ENCODE assay signal across 22 cellular contexts in the genomic region with DNA sequence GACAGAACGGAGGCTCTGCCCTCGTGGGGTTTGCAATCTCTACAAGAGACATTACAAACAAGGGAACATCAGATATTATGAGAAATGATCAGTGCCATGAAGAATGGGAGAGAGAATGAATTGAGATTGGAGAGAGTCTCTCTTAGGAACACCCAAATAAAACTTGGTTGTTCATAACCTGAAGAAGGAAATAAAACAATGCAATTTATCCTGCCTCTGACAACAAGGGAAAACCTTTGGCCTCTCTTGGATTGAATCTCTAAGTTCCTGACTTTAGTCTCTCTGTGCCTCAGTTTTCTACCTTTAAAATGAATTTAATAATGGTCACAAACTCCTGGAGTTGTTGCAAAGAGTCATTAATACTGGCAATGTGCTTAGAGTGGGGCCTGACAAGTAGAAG. TPM values are rescaled to one million over a fixed set of nuclear protein-coding genes. Genes with fewer than 3 reads are reported as not detected.
DNase-seq lines count a peak whose midpoint lies in the region; ATAC-seq and TF ChIP-seq lines count a peak whose summit lies in the region.
"Had no signal": no experiment of that assay in that cellular context is flagged by ENCODE, and none has a peak within 500 bp of the region (broad histone marks: within the 10 kb centered on the region; RNA-seq: fewer than 3 reads in every experiment).

No MANE protein-coding gene starts in this region.

- no peaks in the 10 kb centered on the region for H3K9me2 ChIP-seq in DOHH2 (replicated peaks; ENCODE audit: control insufficient read depth, low read length)

- intact Hi-C loops in mucosa of descending colon (cut with DNase I, micrococcal nuclease) = no loop called here
- intact Hi-C loops in activated T-helper 2 cell treated with anti-CD3 and anti-CD28 coated beads, Interferon-gamma antibody, Interleukin-2, Interleukin-4, amounts not matched to agents 10 μg/mL and 5 μg/mL and 100 μg/mL, durations not matched to agents 14 hours and 24 hours and 36 hours (cut with micrococcal nuclease) = no loop called here
- intact Hi-C loops in left ventricle myocardium inferior (cut with micrococcal nuclease) = no loop called here

- DNase-seq in Peyer's patch (no peak), mucosa of descending colon (no peak), activated gamma-delta T cell treated with Interleukin-2 at 50 U/mL for 16 hours (no peak), left ventricle myocardium inferior (no peak), CD1c-positive myeloid dendritic cell (ENCODE audit: extremely low spot score) (no peak)
- DNase-seq in stimulated activated naive B cell treated with anti-CD40 and anti-IgM and Interleukin-4, amounts not matched to agents 10 μg/mL and 1 μg/mL and 100 μg/mL, for 72 hours = no peak
- no peak for DNase-seq in activated T-helper 2 cell treated with anti-CD3 and anti-CD28 coated beads, Interferon-gamma antibody, Interleukin-2, Interleukin-4, amounts not matched to agents 10 μg/mL and 5 μg/mL and 100 μg/mL, durations not matched to agents 14 hours and 24 hours and 36 hours (ENCODE audit: low spot score)
- DNase-seq: AML-193, DMS79 treated with DMSO at 0.1 percent for 48 hours, MM.1S, NCI-H1092 treated with DMSO at 0.1 percent for 48 hours, NCI-H1436 treated with DMSO at 0.1 percent for 48 hours, NCI-H2029, NCI-H226, NCI-H510A treated with DMSO at 0.1 percent for 48 hours, NCI-H774, RPMI8226, SHP77 had no signal

- H3K36me3 ChIP-seq in DOHH2 (ENCODE audit: control insufficient read depth, low read length) (peaks cover 43% of the 10 kb centered on the region), Peyer's patch (no peaks in the 10 kb centered on the region), mucosa of descending colon (ENCODE audit: low read depth) (no peaks in the 10 kb centered on the region), left ventricle myocardium inferior (no peaks in the 10 kb centered on the region)

- H3K9me3 ChIP-seq in DOHH2 (ENCODE audit: control insufficient read depth, insufficient read depth, low read length) (no peaks in the 10 kb centered on the region), Peyer's patch (no peaks in the 10 kb centered on the region), mucosa of descending colon (no peaks in the 10 kb centered on the region), left ventricle myocardium inferior (replicated peaks) (no peaks in the 10 kb centered on the region)

- H3K36me3 Mint-ChIP-seq in stimulated activated naive B cell treated with anti-CD40 and anti-IgM and Interleukin-4, amounts not matched to agents 10 μg/mL and 1 μg/mL and 100 μg/mL, for 72 hours = peaks cover 16 to 27% of the 10 kb centered on the region in 2 donors
- no peaks in the 10 kb centered on the region for H3K36me3 Mint-ChIP-seq in activated T-helper 2 cell treated with anti-CD3 and anti-CD28 coated beads, Interferon-gamma antibody, Interleukin-2, Interleukin-4, amounts not matched to agents 10 μg/mL and 5 μg/mL and 100 μg/mL, durations not matched to agents 14 hours and 24 hours and 36 hours (ENCODE audit: low read depth)
- H3K36me3 Mint-ChIP-seq: CD14-positive monocyte had no signal

- H3K4me1 ChIP-seq in DOHH2 (ENCODE audit: control insufficient read depth, low read length) (peaks cover 97% of the 10 kb centered on the region), Peyer's patch (peaks cover 0 to 16% (median 5%) of the 10 kb centered on the region in 4 donors), mucosa of descending colon (ENCODE audit: low read depth) (peaks cover 26% of the 10 kb centered on the region), left ventricle myocardium inferior (peaks cover 77% of the 10 kb centered on the region)

- peaks cover 36% of the 10 kb centered on the region for H3F3A ChIP-seq in DOHH2 (ENCODE audit: control insufficient read depth, insufficient read depth)

- no peak for TF ChIP-seq CTCF in DOHH2 (IDR thresholded peaks at IDR 0.05; ENCODE audit: low read depth, low read length, poor library complexity, severe bottlenecking)
- TF ChIP-seq CTCF in Peyer's patch (IDR thresholded peaks at IDR 0.05) = no peak
- no peak for TF ChIP-seq CTCF in mucosa of descending colon (IDR thresholded peaks at IDR 0.05)
- no peak for TF ChIP-seq CTCF in left ventricle myocardium inferior (IDR thresholded peaks at IDR 0.05; ENCODE audit: borderline replicate concordance)

- H3K4me3 ChIP-seq in DOHH2 (ENCODE audit: low read length) = peak overlapping the region; percentile 54
- no peak overlapping the region for H3K4me3 ChIP-seq in Peyer's patch
- H3K4me3 ChIP-seq in mucosa of descending colon = no peak overlapping the region
- H3K4me3 ChIP-seq in left ventricle myocardium inferior = no peak overlapping the region
- H3K4me3 ChIP-seq: GM12878 had no signal

- H3K27me3 Mint-ChIP-seq in stimulated activated naive B cell treated with anti-CD40 and anti-IgM and Interleukin-4, amounts not matched to agents 10 μg/mL and 1 μg/mL and 100 μg/mL, for 72 hours = no peaks in the 10 kb centered on the region
- peaks cover 40% of the 10 kb centered on the region for H3K27me3 Mint-ChIP-seq in activated T-helper 2 cell treated with anti-CD3 and anti-CD28 coated beads, Interferon-gamma antibody, Interleukin-2, Interleukin-4, amounts not matched to agents 10 μg/mL and 5 μg/mL and 100 μg/mL, durations not matched to agents 14 hours and 24 hours and 36 hours (ENCODE audit: low read depth)

- no peaks in the 10 kb centered on the region for H3K27me3 ChIP-seq in DOHH2 (ENCODE audit: control insufficient read depth, low read length)
- H3K27me3 ChIP-seq in Peyer's patch = no peaks in the 10 kb centered on the region
- H3K27me3 ChIP-seq in left ventricle myocardium inferior (ENCODE audit: low read depth) = no peaks in the 10 kb centered on the region

- H3K9me3 Mint-ChIP-seq in stimulated activated naive B cell treated with anti-CD40 and anti-IgM and Interleukin-4, amounts not matched to agents 10 μg/mL and 1 μg/mL and 100 μg/mL, for 72 hours = peaks cover 2 to 5% of the 10 kb centered on the region in 2 donors
- H3K9me3 Mint-ChIP-seq in activated T-helper 2 cell treated with anti-CD3 and anti-CD28 coated beads, Interferon-gamma antibody, Interleukin-2, Interleukin-4, amounts not matched to agents 10 μg/mL and 5 μg/mL and 100 μg/mL, durations not matched to agents 14 hours and 24 hours and 36 hours = no peaks in the 10 kb centered on the region

- no peak overlapping the region for H3K4me3 Mint-ChIP-seq in stimulated activated naive B cell treated with anti-CD40 and anti-IgM and Interleukin-4, amounts not matched to agents 10 μg/mL and 1 μg/mL and 100 μg/mL, for 72 hours
- no peak overlapping the region for H3K4me3 Mint-ChIP-seq in activated T-helper 2 cell treated with anti-CD3 and anti-CD28 coated beads, Interferon-gamma antibody, Interleukin-2, Interleukin-4, amounts not matched to agents 10 μg/mL and 5 μg/mL and 100 μg/mL, durations not matched to agents 14 hours and 24 hours and 36 hours (ENCODE audit: low read depth)
- H3K4me3 Mint-ChIP-seq: CD14-positive monocyte had no signal

- peak overlapping the region; percentile 98 for H3K27ac ChIP-seq in DOHH2 (ENCODE audit: low read depth, low read length)
- H3K27ac ChIP-seq in Peyer's patch = peak overlapping the region in 3 of 4 donors; percentile 5 to 56 (median 14)
- H3K27ac ChIP-seq in left ventricle myocardium inferior (replicated peaks) = no peak overlapping the region

- peaks cover 57 to 86% of the 10 kb centered on the region in 2 donors for H3K4me1 Mint-ChIP-seq in stimulated activated naive B cell treated with anti-CD40 and anti-IgM and Interleukin-4, amounts not matched to agents 10 μg/mL and 1 μg/mL and 100 μg/mL, for 72 hours
- H3K4me1 Mint-ChIP-seq in activated T-helper 2 cell treated with anti-CD3 and anti-CD28 coated beads, Interferon-gamma antibody, Interleukin-2, Interleukin-4, amounts not matched to agents 10 μg/mL and 5 μg/mL and 100 μg/mL, durations not matched to agents 14 hours and 24 hours and 36 hours (ENCODE audit: low read depth) = peaks cover 8% of the 10 kb centered on the region

- peaks cover 80% of the 10 kb centered on the region for H3K79me2 ChIP-seq in DOHH2 (ENCODE audit: control insufficient read depth, low read length)

- TF ChIP-seq POLR2A in Peyer's patch (IDR thresholded peaks at IDR 0.05) = no peak

- H3K27ac Mint-ChIP-seq in stimulated activated naive B cell treated with anti-CD40 and anti-IgM and Interleukin-4, amounts not matched to agents 10 μg/mL and 1 μg/mL and 100 μg/mL, for 72 hours = peak overlapping the region; percentile 82
- no peak overlapping the region for H3K27ac Mint-ChIP-seq in activated T-helper 2 cell treated with anti-CD3 and anti-CD28 coated beads, Interferon-gamma antibody, Interleukin-2, Interleukin-4, amounts not matched to agents 10 μg/mL and 5 μg/mL and 100 μg/mL, durations not matched to agents 14 hours and 24 hours and 36 hours

- peak overlapping the region; percentile 72 for H3K4me2 ChIP-seq in DOHH2 (ENCODE audit: low read length)

- no peaks in the 10 kb centered on the region for H4K20me1 ChIP-seq in DOHH2 (ENCODE audit: control insufficient read depth, insufficient read depth, low read depth, low read length)

- ATAC-seq in mucosa of descending colon = peak; percentile 55
- ATAC-seq in stimulated activated naive B cell treated with anti-CD40 and anti-IgM and Interleukin-4, amounts not matched to agents 10 μg/mL and 1 μg/mL and 100 μg/mL, for 72 hours (replicated peaks) = no peak
- ATAC-seq: GM12878 had no signal

RNA-seq across cellular contexts. Expression of a gene that starts 21.1 kb away (rescaled TPM):
- total RNA-seq in Peyer's patch (100 to 1,000 TPM in 1 of 4 donors, 10 to 100 TPM in 3; 52.2 to 281 (median 64.6) TPM), mucosa of descending colon (10 to 100 TPM; 24.1 to 49.2 (median 29.1) TPM), left ventricle myocardium inferior (7.4 TPM)
- total RNA-seq in activated T-helper 2 cell treated with anti-CD3 and anti-CD28 coated beads, Interferon-gamma antibody, Interleukin-2, Interleukin-4, amounts not matched to agents 10 μg/mL and 5 μg/mL and 100 μg/mL, durations not matched to agents 14 hours and 24 hours and 36 hours = 1.6 and 1.8 TPM in 2 replicates
- total RNA-seq: LHCN-M2 had no signal
